ENCODE assay signal across 2 cellular contexts in genomic region chr7:155750255-155751125, GRCh38.
TF ChIP-seq lines count a peak whose summit lies in the region.

No MANE protein-coding gene starts in this region.

TF ChIP-seq in GM12878, 131 proteins besides CTCF, POLR2A, EP300 and RAD21:
- TF ChIP-seq NFIC (IDR thresholded peaks at IDR 0.05; ENCODE audit: low read depth, low read length), result 0 out of 2 replicates have a peak, but pooled peaks have one; percentile 13
- no peak for TF ChIP-seq NR2C2 (IDR thresholded peaks at IDR 0.05; ENCODE audit: borderline replicate concordance, control insufficient read depth, insufficient read length, low read depth)
- 0 out of 2 replicates have a peak, but pooled peaks have one; percentile 16 for TF ChIP-seq RUNX3 (IDR thresholded peaks at IDR 0.05; ENCODE audit: low read length)

TF ChIP-seq in endothelial cell of umbilical vein, 7 proteins besides CTCF, POLR2A, EP300 and RAD21:
- TF ChIP-seq MYC (IDR thresholded peaks at IDR 0.05; ENCODE audit: low read depth, low read length), result no peak
- no peak for TF ChIP-seq MAX (IDR thresholded peaks at IDR 0.05; ENCODE audit: insufficient read depth, insufficient read length)
- TF ChIP-seq JUN (IDR thresholded peaks at IDR 0.05; ENCODE audit: borderline replicate concordance, insufficient read depth, insufficient read length, low read depth), result no peak
- no peak for TF ChIP-seq EZH2 (IDR thresholded peaks at IDR 0.05; ENCODE audit: borderline replicate concordance, low read depth, low read length, severe bottlenecking)
- TF ChIP-seq GATA2 (IDR thresholded peaks at IDR 0.05; ENCODE audit: insufficient read depth, insufficient read length, low read depth, low read length), result no peak
- no peak for TF ChIP-seq FOS (IDR thresholded peaks at IDR 0.05; ENCODE audit: borderline replicate concordance, insufficient read depth, low read length)
- TF ChIP-seq POLR2AphosphoS5 (IDR thresholded peaks at IDR 0.05; ENCODE audit: insufficient read depth, low read depth, low read length), result no peak
